Comparison of ENCODE assay signal across 30 cellular contexts in genomic region chr17:27873211-27873610, GRCh38.
A peak's percentile ranks its signal among the peaks of the same experiment; 100 is the strongest.
DNase-seq lines count a peak whose midpoint lies in the region; TF ChIP-seq lines count a peak whose summit lies in the region.
"Had no signal": no experiment of that assay in that cellular context is flagged by ENCODE, and none has a peak within 500 bp of the region (broad histone marks: within the 10 kb centered on the region; RNA-seq: fewer than 3 reads in every experiment).

No MANE protein-coding gene starts in this region.

- peaks cover 4% of the 10 kb centered on the region for H3K27me3 Mint-ChIP-seq in T-helper 2 cell treated with Interferon-gamma antibody and Interleukin-4, amounts not matched to agents 5 μg/mL and 100 μg/mL, for 36 hours (ENCODE audit: low read depth)
- H3K27me3 Mint-ChIP-seq: B cell; CD4-positive, alpha-beta memory T cell; CD4-positive, alpha-beta T cell; CD4-positive, CD25-positive, alpha-beta regulatory T cell; CD8-positive, alpha-beta memory T cell had no signal

- H3K4me3 Mint-ChIP-seq in T-helper 2 cell treated with Interferon-gamma antibody and Interleukin-4, amounts not matched to agents 5 μg/mL and 100 μg/mL, for 36 hours: no peak overlapping the region
- H3K4me3 Mint-ChIP-seq: B cell; CD14-positive monocyte; CD4-positive, alpha-beta memory T cell; CD4-positive, alpha-beta T cell; CD4-positive, CD25-positive, alpha-beta regulatory T cell; CD8-positive, alpha-beta memory T cell; CD8-positive, alpha-beta T cell had no signal

- no peak overlapping the region for H3K27ac Mint-ChIP-seq in T-helper 2 cell treated with Interferon-gamma antibody and Interleukin-4, amounts not matched to agents 5 μg/mL and 100 μg/mL, for 36 hours
- H3K27ac Mint-ChIP-seq: B cell; CD14-positive monocyte; CD4-positive, alpha-beta memory T cell; CD4-positive, alpha-beta T cell; CD4-positive, CD25-positive, alpha-beta regulatory T cell; CD8-positive, alpha-beta T cell had no signal

- H3K9me3 ChIP-seq in HEK293 (ENCODE audit: control insufficient read depth, insufficient read depth, low read depth, low read length): no peaks in the 10 kb centered on the region
- H3K9me3 ChIP-seq: BE2C had no signal

- POLR2A ChIA-PET in HEK293 (lab: Yijun Ruan, JAX): no interaction called here

- no peak overlapping the region for H3K4me3 ChIP-seq in HEK293 (ENCODE audit: low read depth, low read length)
- H3K4me3 ChIP-seq: A549; BLaER1; BLaER1 treated with 17β-estradiol and CSF1 and Interleukin-3, amounts not matched to agents 10 nM and 100 nM had no signal

- no peaks in the 10 kb centered on the region for H3K4me1 ChIP-seq in HEK293 (ENCODE audit: control insufficient read depth, insufficient read depth, low read length)
- H3K4me1 ChIP-seq: A549, BE2C, Caco-2 had no signal

- CTCF ChIA-PET in HEK293 (lab: Yijun Ruan, JAX): interaction anchor here (0.7 kb wide), 2 partner anchors 10 to 113 kb away, joined by 3 to 4 read pairs; no protein-coding TSS in a partner anchor

- DNase-seq in NCI-H2029 (lab: John Stamatoyannopoulos, UW) (peak; percentile 51), NCI-H2029 treated with DMSO at 0.1 percent for 48 hours (lab: John Stamatoyannopoulos, UW) (peak; percentile 79), NCI-H1417 treated with DMSO at 0.1 percent for 48 hours (lab: John Stamatoyannopoulos, UW) (no peak), NCI-H774 (lab: John Stamatoyannopoulos, UW) (no peak)
- DNase-seq in T-helper 2 cell treated with Interferon-gamma antibody and Interleukin-4, amounts not matched to agents 5 μg/mL and 100 μg/mL, for 36 hours (ENCODE audit: low spot score): no peak
- DNase-seq: 8988T; ACHN; AML-193; BE2C; C1 segment of cervical spinal cord; Calu3; CD4-positive, alpha-beta memory T cell; CD4-positive, alpha-beta T cell; CD4-positive, CD25-positive, alpha-beta regulatory T cell; CD8-positive, alpha-beta memory T cell; CD8-positive, alpha-beta T cell; COR-L47; DMS 273 treated with DMSO at 0.1 percent for 48 hours; DMS153; DND-41; EL had no signal

- H3K36me3 ChIP-seq in HEK293 (ENCODE audit: control insufficient read depth in 2 of 2, insufficient read depth in 1 of 2, low read length in 2 of 2): no peaks in the 10 kb centered on the region
- H3K36me3 ChIP-seq: BE2C; BLaER1 treated with 17β-estradiol and CSF1 and Interleukin-3, amounts not matched to agents 10 nM and 100 nM had no signal

- no peak overlapping the region for H3K27ac ChIP-seq in HEK293 (ENCODE audit: extremely low read depth, low read depth, low read length)
- H3K27ac ChIP-seq: 22Rv1; A549; BLaER1; BLaER1 treated with 17β-estradiol and CSF1 and Interleukin-3, amounts not matched to agents 10 nM and 100 nM; C4-2B had no signal

- no peak for TF ChIP-seq CTCF in HEK293 (tag by site-specific recombination; IDR thresholded peaks at IDR 0.05)

- peaks cover 6% of the 10 kb centered on the region for H3K9me3 Mint-ChIP-seq in T-helper 2 cell treated with Interferon-gamma antibody and Interleukin-4, amounts not matched to agents 5 μg/mL and 100 μg/mL, for 36 hours
- H3K9me3 Mint-ChIP-seq: CD4-positive, alpha-beta T cell; CD8-positive, alpha-beta memory T cell had no signal

- H3K36me3 Mint-ChIP-seq in T-helper 2 cell treated with Interferon-gamma antibody and Interleukin-4, amounts not matched to agents 5 μg/mL and 100 μg/mL, for 36 hours (ENCODE audit: low read depth): no peaks in the 10 kb centered on the region
- H3K36me3 Mint-ChIP-seq: CD14-positive monocyte had no signal

- H3K4me1 Mint-ChIP-seq in T-helper 2 cell treated with Interferon-gamma antibody and Interleukin-4, amounts not matched to agents 5 μg/mL and 100 μg/mL, for 36 hours (ENCODE audit: low read depth): no peaks in the 10 kb centered on the region
- H3K4me1 Mint-ChIP-seq: B cell had no signal

TF ChIP-seq in HEK293, 187 proteins besides CTCF, POLR2A, EP300 and RAD21:
- TF ChIP-seq ZNF645 (tag by site-specific recombination; IDR thresholded peaks at IDR 0.05) (no peak), ZNF292 (tag by site-specific recombination; IDR thresholded peaks at IDR 0.05; ENCODE audit: borderline replicate concordance, low read depth) (no peak), ZNF184 (tag by site-specific recombination; IDR thresholded peaks at IDR 0.05) (peak; percentile 89), ZNF155 (tag by site-specific recombination; IDR thresholded peaks at IDR 0.05) (no peak), TCF7L2 (IDR thresholded peaks at IDR 0.05; ENCODE audit: borderline replicate concordance, low read depth, low read length) (no peak)
TF ChIP-seq in HEK293: peak in this region for 1.

Comparison
In these comparisons a context has a peak if more than half of its experiments do, and no peak if none do; other contexts are left out.
1. DNase-seq: peak in NCI-H2029 (single experiment) and NCI-H2029 treated with DMSO at 0.1 percent for 48 hours (single experiment); none in NCI-H1417 treated with DMSO at 0.1 percent for 48 hours (single experiment), T-helper 2 cell treated with Interferon-gamma antibody and Interleukin-4, amounts not matched to agents 5 μg/mL and 100 μg/mL, for 36 hours (single experiment) and NCI-H774 (single experiment).